8 cellular contexts compared by ENCODE assay signal in the genomic region with DNA sequence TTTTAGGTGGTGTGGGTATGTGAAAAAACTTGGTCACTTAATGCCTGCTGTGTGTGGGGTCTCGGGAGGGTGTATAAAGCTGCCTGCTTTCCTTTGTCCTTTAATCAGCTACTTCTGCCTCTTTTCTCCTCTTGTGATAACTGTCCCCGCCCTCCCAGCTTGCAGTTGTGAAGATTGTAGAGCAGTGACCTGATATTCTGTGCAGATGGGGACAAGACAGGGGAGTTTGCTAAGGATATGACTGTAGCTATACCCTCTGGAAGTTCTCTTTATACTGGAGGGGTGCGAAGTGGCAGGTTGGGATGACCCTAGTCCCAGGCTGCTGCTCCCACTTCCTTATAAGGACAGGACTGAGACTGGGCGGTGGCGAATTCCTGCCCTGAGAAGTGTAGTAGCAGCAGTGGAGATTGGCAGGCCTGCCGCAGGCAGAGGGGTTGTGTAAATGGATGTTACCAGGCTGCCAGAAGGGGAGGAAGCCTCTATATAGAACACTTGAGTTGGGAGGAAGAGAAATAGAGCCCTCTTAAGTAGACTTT. TPM values are rescaled to one million over a fixed set of nuclear protein-coding genes. Genes with fewer than 3 reads are reported as not detected.
DNase-seq lines count a peak whose midpoint lies in the region; ATAC-seq and TF ChIP-seq lines count a peak whose summit lies in the region.

No MANE protein-coding gene starts in this region.

- 0 to 1% methylated on average over 6 of the region's 6 CpGs for WGBS in lung, 2 donors

- no peaks in the 10 kb centered on the region for H3K9me2 ChIP-seq in DOHH2 (replicated peaks; ENCODE audit: control insufficient read depth, low read length)

- ATAC-seq in T-cell (replicated peaks in 1 of 4) (no peak), lung (ENCODE audit: insufficient read depth, low FRiP score) (peak; percentile 59), HG03565 (IDR thresholded peaks at IDR 0.05; ENCODE audit: unreplicated experiment) (no peak)

- H3K4me3 Mint-ChIP-seq in IgD-negative memory B cell (peak overlapping the region; percentile 79 to 100 (median 99)), T-cell (peak overlapping the region; percentile 89 to 99 (median 97))

- no peaks in the 10 kb centered on the region for H3K9me3 Mint-ChIP-seq in IgD-negative memory B cell
- H3K9me3 Mint-ChIP-seq in T-cell, result no peaks in the 10 kb centered on the region

- peak overlapping the region; percentile 91 for H3K4me3 ChIP-seq in DOHH2 (ENCODE audit: low read length)
- peak overlapping the region; percentile 94 for H3K4me3 ChIP-seq in endocrine pancreas (ENCODE audit: control insufficient read depth, insufficient read depth, low read length)
- peak overlapping the region; percentile 92 for H3K4me3 ChIP-seq in lung

- H3K27me3 Mint-ChIP-seq in IgD-negative memory B cell (no peaks in the 10 kb centered on the region), T-cell (no peaks in the 10 kb centered on the region)

- peaks cover 48% of the 10 kb centered on the region for H3K79me2 ChIP-seq in DOHH2 (ENCODE audit: control insufficient read depth, low read length)

- H3K27ac ChIP-seq in DOHH2 (ENCODE audit: low read depth, low read length), result peak overlapping the region; percentile 72
- H3K27ac ChIP-seq in lung (ENCODE audit: low read depth in 1 of 2, low read length in 1 of 2), result peak overlapping the region; percentile 96 to 98

- H3K27me3 ChIP-seq in DOHH2 (ENCODE audit: control insufficient read depth, low read length) (no peaks in the 10 kb centered on the region), endocrine pancreas (ENCODE audit: control insufficient read depth, insufficient read depth, low read length) (no peaks in the 10 kb centered on the region), lung (ENCODE audit: control insufficient read depth, insufficient read depth) (no peaks in the 10 kb centered on the region)

- no peak for TF ChIP-seq CTCF in DOHH2 (IDR thresholded peaks at IDR 0.05; ENCODE audit: low read depth, low read length, poor library complexity, severe bottlenecking)
- no peak for TF ChIP-seq CTCF in lung (IDR thresholded peaks at IDR 0.05; ENCODE audit: control extremely low read depth, extremely low read depth)

- peaks cover 18 to 28% (median 27%) of the 10 kb centered on the region in 3 donors for H3K4me1 Mint-ChIP-seq in IgD-negative memory B cell
- peaks cover 46 to 57% (median 56%) of the 10 kb centered on the region in 3 donors for H3K4me1 Mint-ChIP-seq in T-cell

- H3K4me1 ChIP-seq in DOHH2 (ENCODE audit: control insufficient read depth, low read length), result peaks cover 35% of the 10 kb centered on the region
- peaks cover 12% of the 10 kb centered on the region for H3K4me1 ChIP-seq in endocrine pancreas (ENCODE audit: control insufficient read depth, insufficient read depth, low read length)
- peaks cover 0 to 11% of the 10 kb centered on the region in 2 donors for H3K4me1 ChIP-seq in lung (ENCODE audit: control insufficient read depth in 2 of 2, insufficient read depth in 2 of 2, low read length in 2 of 2)

- CTCF ChIA-PET in T-cell (lab: Charles Lee), result interaction anchor here in 1 of 2 donors (0.5 to 3.0 kb wide), 6 partner anchors 22 to 129 kb away, joined by 3 to 10 read pairs (median 4); a partner anchor contains a TSS

- H3K27ac Mint-ChIP-seq in IgD-negative memory B cell, result peak overlapping the region; percentile 64 to 99 (median 97)
- peak overlapping the region; percentile 94 to 98 for H3K27ac Mint-ChIP-seq in T-cell

- POLR2A ChIA-PET in T-cell (lab: Charles Lee), result interaction anchor here in 1 of 2 donors (0.6 to 1.7 kb wide), 5 partner anchors 31 to 330 kb away, joined by 3 to 5 read pairs (median 3); a partner anchor contains a TSS

- peak overlapping the region; percentile 100 for H3K9ac ChIP-seq in endocrine pancreas (ENCODE audit: control insufficient read depth, insufficient read depth, low read length)

- peaks cover 15% of the 10 kb centered on the region for H4K20me1 ChIP-seq in DOHH2 (ENCODE audit: control insufficient read depth, insufficient read depth, low read depth, low read length)

- peaks cover 4% of the 10 kb centered on the region for H3K36me3 Mint-ChIP-seq in IgD-negative memory B cell
- peaks cover 36% of the 10 kb centered on the region for H3K36me3 Mint-ChIP-seq in T-cell

- H3K9me3 ChIP-seq in DOHH2 (ENCODE audit: control insufficient read depth, insufficient read depth, low read length) (no peaks in the 10 kb centered on the region), endocrine pancreas (ENCODE audit: control insufficient read depth, low read length) (no peaks in the 10 kb centered on the region), lung (ENCODE audit: control insufficient read depth in 2 of 2, insufficient read depth in 1 of 2, low read length in 1 of 2) (no peaks in the 10 kb centered on the region)

- DNase-seq in T-cell (peak in 3 of 34 experiments; percentile 9 to 24 (median 21)), lung (ENCODE audit: low spot score) (peak; percentile 85), superior temporal gyrus (ENCODE audit: extremely low spot score) (peak; percentile 50), NCI-H526 treated with DMSO at 0.1 percent for 48 hours (lab: John Stamatoyannopoulos, UW) (no peak)

- H3K4me2 ChIP-seq in DOHH2 (ENCODE audit: low read length), result peak overlapping the region; percentile 94

- H3K36me3 ChIP-seq in DOHH2 (ENCODE audit: control insufficient read depth, low read length), result peaks cover 72% of the 10 kb centered on the region
- H3K36me3 ChIP-seq in endocrine pancreas (ENCODE audit: control insufficient read depth, insufficient read depth, low read length), result peaks cover 4% of the 10 kb centered on the region
- H3K36me3 ChIP-seq in lung (ENCODE audit: control insufficient read depth in 2 of 2, insufficient read depth in 2 of 2, low read length in 2 of 2), result peaks cover 7 to 37% of the 10 kb centered on the region in 2 donors

- H3F3A ChIP-seq in DOHH2 (ENCODE audit: control insufficient read depth, insufficient read depth), result peaks cover 25% of the 10 kb centered on the region

RNA-seq across cellular contexts. Expression of a gene that starts 0.8 kb away (rescaled TPM):
- polyA plus RNA-seq in IgD-negative memory B cell (1,656 TPM), lung (1,000 to 10,000 TPM; 2,612 to 3,593 TPM)
- total RNA-seq in T-cell (100 to 1,000 TPM; 506 to 663 (median 569) TPM), lung (1,000 to 10,000 TPM; 1,471 to 1,783 TPM)

RNA-seq across cellular contexts. Expression of a gene that starts 6.6 kb away (rescaled TPM):
- polyA plus RNA-seq in IgD-negative memory B cell (25.2 TPM), lung (10 to 100 TPM; 20.7 to 40.3 TPM)
- total RNA-seq in T-cell (10 to 100 TPM in 1 of 5 donors, 1 to 10 TPM in 4; 5.9 to 12.4 (median 7.7) TPM), lung (10 to 100 TPM; 39.1 to 46.1 TPM)

RNA-seq across cellular contexts. Expression of a gene that starts 30.3 kb away (rescaled TPM):
- polyA plus RNA-seq in IgD-negative memory B cell, result 81.9 TPM
- 100 to 1,000 TPM; 135 to 160 (median 159) TPM for total RNA-seq in T-cell
- 10 to 100 TPM; 66.5 to 97.5 TPM for total RNA-seq in lung
- 10 to 100 TPM; 23.9 to 29.0 TPM for polyA plus RNA-seq in lung

RNA-seq across cellular contexts. Expression of a gene that starts 30.9 kb away (rescaled TPM):
- polyA plus RNA-seq in IgD-negative memory B cell (156 TPM), lung (10 to 100 TPM; 23.5 to 71.0 TPM)
- total RNA-seq in T-cell (100 to 1,000 TPM; 181 to 298 (median 276) TPM), lung (100 to 1,000 TPM in 1 of 2 donors, 10 to 100 TPM in 1; 57.4 to 131 TPM)

RNA-seq across cellular contexts. Expression of a gene that starts 40.9 kb away (rescaled TPM):
- 2.9 TPM for polyA plus RNA-seq in IgD-negative memory B cell
- 10 to 100 TPM in 3 of 5 donors, 1 to 10 TPM in 2; 8.4 to 15.1 (median 11.4) TPM for total RNA-seq in T-cell
- total RNA-seq in lung, result 1 to 10 TPM; 2.5 to 7.9 TPM
- polyA plus RNA-seq in lung, result 1 to 10 TPM; 3.1 to 3.5 TPM
